In genomic region chr3:131794766-131795381, GRCh38 we compare ENCODE assay signal across 8 cellular contexts.
DNase-seq lines count a peak whose midpoint lies in the region; TF ChIP-seq lines count a peak whose summit lies in the region.

No MANE protein-coding gene starts in this region.

- no peaks in the 10 kb centered on the region for H3K79me2 ChIP-seq in GM23248 (ENCODE audit: insufficient read depth)

- peaks cover 48% of the 10 kb centered on the region for H3K4me1 ChIP-seq in A673 (ENCODE audit: insufficient read depth, low read length, poor library complexity, severe bottlenecking)
- H3K4me1 ChIP-seq in GM23248 (ENCODE audit: insufficient read depth), result no peaks in the 10 kb centered on the region
- peaks cover 0 to 13% (median 0%) of the 10 kb centered on the region in 4 donors for H3K4me1 ChIP-seq in esophagus muscularis mucosa

- H3K36me3 ChIP-seq in A673 (ENCODE audit: insufficient read depth, low read length, poor library complexity, severe bottlenecking), result no peaks in the 10 kb centered on the region
- H3K36me3 ChIP-seq in GM23248 (ENCODE audit: low read depth), result no peaks in the 10 kb centered on the region
- H3K36me3 ChIP-seq in esophagus muscularis mucosa, result no peaks in the 10 kb centered on the region

- peak; percentile 88 for TF ChIP-seq CTCF in A673 (conservative IDR thresholded peaks at IDR 0.05; ENCODE audit: low read depth, low read length)
- TF ChIP-seq CTCF in LNCAP (IDR thresholded peaks at IDR 0.05), result peak; percentile 84
- TF ChIP-seq CTCF in esophagus muscularis mucosa (IDR thresholded peaks at IDR 0.05), result peak; percentile 55 to 79 (median 66)

- no peaks in the 10 kb centered on the region for H4K20me1 ChIP-seq in GM23248 (ENCODE audit: insufficient read depth)

- in situ Hi-C loops in GM23248 (cut with MboI), result loop anchor here (10.0 kb wide), 1 partner anchor 240 kb away; the partner anchor contains the start of gene CPNE4

- DNase-seq in A673 (ENCODE audit: low spot score), result peak; percentile 83
- peak; percentile 61 for DNase-seq in EH (ENCODE audit: low read depth)
- DNase-seq in GM23248, result peak; percentile 75
- DNase-seq in SKM-1 treated with dmso at 0.1 percent for 144 hours (lab: John Stamatoyannopoulos, UW; ENCODE audit: unreplicated experiment), result peak; percentile 31
- no peak for DNase-seq in esophagus muscularis mucosa (ENCODE audit: extremely low spot score)
- peak; percentile 73 for DNase-seq in myocyte (ENCODE audit: low read depth)
- DNase-seq in OCI-M2 (lab: John Stamatoyannopoulos, UW; ENCODE audit: unreplicated experiment), result no peak

- H3F3A ChIP-seq in GM23248 (ENCODE audit: insufficient read depth), result no peaks in the 10 kb centered on the region

- H3K9me3 ChIP-seq in A673 (ENCODE audit: low read depth, low read length, poor library complexity, severe bottlenecking) (no peaks in the 10 kb centered on the region), GM23248 (ENCODE audit: low read depth) (no peaks in the 10 kb centered on the region), esophagus muscularis mucosa (no peaks in the 10 kb centered on the region)

- H3K27me3 ChIP-seq in A673 (replicated peaks; ENCODE audit: insufficient read depth, low read depth, low read length, poor library complexity), result no peaks in the 10 kb centered on the region
- H3K27me3 ChIP-seq in GM23248 (replicated peaks; ENCODE audit: insufficient read depth), result no peaks in the 10 kb centered on the region
- H3K27me3 ChIP-seq in esophagus muscularis mucosa, result no peaks in the 10 kb centered on the region

- no peak for TF ChIP-seq EP300 in esophagus muscularis mucosa (IDR thresholded peaks at IDR 0.05)

- BruUV-seq in A673 (replicated peaks; lab: Mats Ljungman, UMichigan), result no TSS peak

- no peaks in the 10 kb centered on the region for H3K9me2 ChIP-seq in GM23248 (ENCODE audit: insufficient read depth)

- H3K27ac ChIP-seq in A673 (ENCODE audit: low read depth, low read length, poor library complexity, severe bottlenecking) (peak overlapping the region; percentile 77), GM23248 (no peak overlapping the region), esophagus muscularis mucosa (replicated peaks in 1 of 4) (no peak overlapping the region)

- no peak overlapping the region for H3K9ac ChIP-seq in GM23248

- no peak overlapping the region for H2AFZ ChIP-seq in GM23248

- no peak overlapping the region for H3K4me2 ChIP-seq in GM23248 (ENCODE audit: unreplicated experiment)

- intact Hi-C loops in A673 (cut with micrococcal nuclease; ENCODE audit: unreplicated experiment) (loop anchor here (1.0 to 5.0 kb wide), 4 partner anchors 102 to 763 kb away; no protein-coding TSS in a partner anchor), esophagus muscularis mucosa (cut with DNase I) (loop anchor here (5.0 kb wide), 1 partner anchor 232 kb away; no protein-coding TSS in a partner anchor)

- TF ChIP-seq POLR2A in esophagus muscularis mucosa (IDR thresholded peaks at IDR 0.05; ENCODE audit: low read depth), result no peak

- H3K4me3 ChIP-seq in A673 (ENCODE audit: low read depth, low read length, poor library complexity, severe bottlenecking) (no peak overlapping the region), GM23248 (no peak overlapping the region), esophagus muscularis mucosa (no peak overlapping the region)

- 40 to 45% methylated on average over 5 of the region's 5 CpGs for WGBS in GM23248 (ENCODE audit: low coverage in 1 of 2, low lambda C conversion rate in 2 of 2, missing lambda C conversion rate in 2 of 2), 2 experiments
- 33% methylated on average over 5 of the region's 5 CpGs for WGBS in esophagus muscularis mucosa

- CTCF ChIA-PET in A673 (lab: Charles Lee), result interaction anchor here (1.1 to 2.9 kb wide), 5 partner anchors 98 to 240 kb away, joined by 3 to 21 read pairs (median 5); partner anchors contain the start of gene CPNE4

- POLR2A ChIA-PET in A673 (lab: Charles Lee; ENCODE audit: low non-redundant PET), result no interaction called here

Comparison
In these comparisons a context has a peak if more than half of its experiments do, and no peak if none do; other contexts are left out.
1. DNase-seq: peak in A673 (single experiment), EH (single experiment), GM23248 (single experiment), SKM-1 treated with dmso at 0.1 percent for 144 hours (single experiment) and myocyte (single experiment); none in esophagus muscularis mucosa (single experiment) and OCI-M2 (single experiment).
2. Peak in every context shown above with its lines, with median percentiles within 50 percentile points of each other: CTCF ChIP-seq.